Comparison of ENCODE assay signal across 1 cellular context in the genomic region with DNA sequence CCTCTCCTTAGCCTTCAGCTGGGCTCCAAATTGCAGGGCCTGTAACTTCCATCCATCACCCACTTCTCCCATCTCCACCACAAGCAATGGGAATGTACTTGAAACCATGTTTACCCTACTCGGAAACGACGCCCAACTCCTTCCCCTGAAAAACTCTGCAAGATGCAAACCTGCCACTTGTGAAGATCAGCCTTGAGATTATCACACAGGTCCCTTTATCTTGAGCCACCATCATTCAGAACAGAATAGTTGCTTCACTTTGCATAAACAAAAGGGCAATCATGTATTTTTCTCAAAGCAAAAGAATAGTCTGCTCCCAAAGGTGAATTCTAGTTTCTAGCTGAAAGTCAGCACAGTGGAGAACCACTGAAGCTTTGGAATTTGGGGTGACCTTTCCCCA.
TF ChIP-seq lines count a peak whose summit lies in the region.

No MANE protein-coding gene starts in this region.

TF ChIP-seq in GM23338, 12 proteins besides CTCF, POLR2A, EP300 and RAD21:
- TF ChIP-seq EZH2phosphoT487 (IDR thresholded peaks at IDR 0.05; ENCODE audit: unreplicated experiment), result no peak
- TF ChIP-seq CREB1 (CRISPR knock-in tag; IDR thresholded peaks at IDR 0.05; ENCODE audit: low read depth), result no peak
- no peak for TF ChIP-seq NANOG (IDR thresholded peaks at IDR 0.05; ENCODE audit: borderline replicate concordance)
- no peak for TF ChIP-seq POLR2AphosphoS5 (IDR thresholded peaks at IDR 0.05; ENCODE audit: low read depth)
- TF ChIP-seq, protein P1, sequence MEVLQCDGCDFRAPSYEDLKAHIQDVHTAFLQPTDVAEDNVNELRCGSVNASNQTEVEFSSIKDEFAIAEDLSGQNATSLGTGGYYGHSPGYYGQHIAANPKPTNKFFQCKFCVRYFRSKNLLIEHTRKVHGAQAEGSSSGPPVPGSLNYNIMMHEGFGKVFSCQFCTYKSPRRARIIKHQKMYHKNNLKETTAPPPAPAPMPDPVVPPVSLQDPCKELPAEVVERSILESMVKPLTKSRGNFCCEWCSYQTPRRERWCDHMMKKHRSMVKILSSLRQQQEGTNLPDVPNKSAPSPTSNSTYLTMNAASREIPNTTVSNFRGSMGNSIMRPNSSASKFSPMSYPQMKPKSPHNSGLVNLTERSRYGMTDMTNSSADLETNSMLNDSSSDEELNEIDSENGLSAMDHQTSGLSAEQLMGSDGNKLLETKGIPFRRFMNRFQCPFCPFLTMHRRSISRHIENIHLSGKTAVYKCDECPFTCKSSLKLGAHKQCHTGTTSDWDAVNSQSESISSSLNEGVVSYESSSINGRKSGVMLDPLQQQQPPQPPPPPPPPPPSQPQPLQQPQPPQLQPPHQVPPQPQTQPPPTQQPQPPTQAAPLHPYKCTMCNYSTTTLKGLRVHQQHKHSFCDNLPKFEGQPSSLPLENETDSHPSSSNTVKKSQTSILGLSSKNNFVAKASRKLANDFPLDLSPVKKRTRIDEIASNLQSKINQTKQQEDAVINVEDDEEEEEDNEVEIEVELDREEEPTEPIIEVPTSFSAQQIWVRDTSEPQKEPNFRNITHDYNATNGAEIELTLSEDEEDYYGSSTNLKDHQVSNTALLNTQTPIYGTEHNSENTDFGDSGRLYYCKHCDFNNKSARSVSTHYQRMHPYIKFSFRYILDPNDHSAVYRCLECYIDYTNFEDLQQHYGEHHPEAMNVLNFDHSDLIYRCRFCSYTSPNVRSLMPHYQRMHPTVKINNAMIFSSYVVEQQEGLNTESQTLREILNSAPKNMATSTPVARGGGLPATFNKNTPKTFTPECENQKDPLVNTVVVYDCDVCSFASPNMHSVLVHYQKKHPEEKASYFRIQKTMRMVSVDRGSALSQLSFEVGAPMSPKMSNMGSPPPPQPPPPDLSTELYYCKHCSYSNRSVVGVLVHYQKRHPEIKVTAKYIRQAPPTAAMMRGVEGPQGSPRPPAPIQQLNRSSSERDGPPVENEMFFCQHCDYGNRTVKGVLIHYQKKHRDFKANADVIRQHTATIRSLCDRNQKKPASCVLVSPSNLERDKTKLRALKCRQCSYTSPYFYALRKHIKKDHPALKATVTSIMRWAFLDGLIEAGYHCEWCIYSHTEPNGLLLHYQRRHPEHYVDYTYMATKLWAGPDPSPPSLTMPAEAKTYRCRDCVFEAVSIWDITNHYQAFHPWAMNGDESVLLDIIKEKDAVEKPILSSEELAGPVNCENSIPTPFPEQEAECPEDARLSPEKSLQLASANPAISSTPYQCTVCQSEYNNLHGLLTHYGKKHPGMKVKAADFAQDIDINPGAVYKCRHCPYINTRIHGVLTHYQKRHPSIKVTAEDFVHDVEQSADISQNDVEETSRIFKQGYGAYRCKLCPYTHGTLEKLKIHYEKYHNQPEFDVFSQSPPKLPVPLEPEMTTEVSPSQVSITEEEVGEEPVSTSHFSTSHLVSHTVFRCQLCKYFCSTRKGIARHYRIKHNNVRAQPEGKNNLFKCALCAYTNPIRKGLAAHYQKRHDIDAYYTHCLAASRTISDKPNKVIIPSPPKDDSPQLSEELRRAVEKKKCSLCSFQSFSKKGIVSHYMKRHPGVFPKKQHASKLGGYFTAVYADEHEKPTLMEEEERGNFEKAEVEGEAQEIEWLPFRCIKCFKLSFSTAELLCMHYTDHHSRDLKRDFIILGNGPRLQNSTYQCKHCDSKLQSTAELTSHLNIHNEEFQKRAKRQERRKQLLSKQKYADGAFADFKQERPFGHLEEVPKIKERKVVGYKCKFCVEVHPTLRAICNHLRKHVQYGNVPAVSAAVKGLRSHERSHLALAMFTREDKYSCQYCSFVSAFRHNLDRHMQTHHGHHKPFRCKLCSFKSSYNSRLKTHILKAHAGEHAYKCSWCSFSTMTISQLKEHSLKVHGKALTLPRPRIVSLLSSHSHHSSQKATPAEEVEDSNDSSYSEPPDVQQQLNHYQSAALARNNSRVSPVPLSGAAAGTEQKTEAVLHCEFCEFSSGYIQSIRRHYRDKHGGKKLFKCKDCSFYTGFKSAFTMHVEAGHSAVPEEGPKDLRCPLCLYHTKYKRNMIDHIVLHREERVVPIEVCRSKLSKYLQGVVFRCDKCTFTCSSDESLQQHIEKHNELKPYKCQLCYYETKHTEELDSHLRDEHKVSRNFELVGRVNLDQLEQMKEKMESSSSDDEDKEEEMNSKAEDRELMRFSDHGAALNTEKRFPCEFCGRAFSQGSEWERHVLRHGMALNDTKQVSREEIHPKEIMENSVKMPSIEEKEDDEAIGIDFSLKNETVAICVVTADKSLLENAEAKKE (CRISPR knock-in tag; IDR thresholded peaks at IDR 0.05), result no peak
- no peak for TF ChIP-seq JUNB (IDR thresholded peaks at IDR 0.05; ENCODE audit: unreplicated experiment)
- TF ChIP-seq ZNF114 (CRISPR knock-in tag; IDR thresholded peaks at IDR 0.05), result no peak
- no peak for TF ChIP-seq EZH2 (IDR thresholded peaks at IDR 0.05; ENCODE audit: low read depth, unreplicated experiment)
- TF ChIP-seq, protein P2, sequence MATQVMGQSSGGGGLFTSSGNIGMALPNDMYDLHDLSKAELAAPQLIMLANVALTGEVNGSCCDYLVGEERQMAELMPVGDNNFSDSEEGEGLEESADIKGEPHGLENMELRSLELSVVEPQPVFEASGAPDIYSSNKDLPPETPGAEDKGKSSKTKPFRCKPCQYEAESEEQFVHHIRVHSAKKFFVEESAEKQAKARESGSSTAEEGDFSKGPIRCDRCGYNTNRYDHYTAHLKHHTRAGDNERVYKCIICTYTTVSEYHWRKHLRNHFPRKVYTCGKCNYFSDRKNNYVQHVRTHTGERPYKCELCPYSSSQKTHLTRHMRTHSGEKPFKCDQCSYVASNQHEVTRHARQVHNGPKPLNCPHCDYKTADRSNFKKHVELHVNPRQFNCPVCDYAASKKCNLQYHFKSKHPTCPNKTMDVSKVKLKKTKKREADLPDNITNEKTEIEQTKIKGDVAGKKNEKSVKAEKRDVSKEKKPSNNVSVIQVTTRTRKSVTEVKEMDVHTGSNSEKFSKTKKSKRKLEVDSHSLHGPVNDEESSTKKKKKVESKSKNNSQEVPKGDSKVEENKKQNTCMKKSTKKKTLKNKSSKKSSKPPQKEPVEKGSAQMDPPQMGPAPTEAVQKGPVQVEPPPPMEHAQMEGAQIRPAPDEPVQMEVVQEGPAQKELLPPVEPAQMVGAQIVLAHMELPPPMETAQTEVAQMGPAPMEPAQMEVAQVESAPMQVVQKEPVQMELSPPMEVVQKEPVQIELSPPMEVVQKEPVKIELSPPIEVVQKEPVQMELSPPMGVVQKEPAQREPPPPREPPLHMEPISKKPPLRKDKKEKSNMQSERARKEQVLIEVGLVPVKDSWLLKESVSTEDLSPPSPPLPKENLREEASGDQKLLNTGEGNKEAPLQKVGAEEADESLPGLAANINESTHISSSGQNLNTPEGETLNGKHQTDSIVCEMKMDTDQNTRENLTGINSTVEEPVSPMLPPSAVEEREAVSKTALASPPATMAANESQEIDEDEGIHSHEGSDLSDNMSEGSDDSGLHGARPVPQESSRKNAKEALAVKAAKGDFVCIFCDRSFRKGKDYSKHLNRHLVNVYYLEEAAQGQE (IDR thresholded peaks at IDR 0.05; ENCODE audit: unreplicated experiment), result no peak
- no peak for TF ChIP-seq STAT1 (IDR thresholded peaks at IDR 0.05; ENCODE audit: unreplicated experiment)
